8 cellular contexts compared by ENCODE assay signal in the genomic region with DNA sequence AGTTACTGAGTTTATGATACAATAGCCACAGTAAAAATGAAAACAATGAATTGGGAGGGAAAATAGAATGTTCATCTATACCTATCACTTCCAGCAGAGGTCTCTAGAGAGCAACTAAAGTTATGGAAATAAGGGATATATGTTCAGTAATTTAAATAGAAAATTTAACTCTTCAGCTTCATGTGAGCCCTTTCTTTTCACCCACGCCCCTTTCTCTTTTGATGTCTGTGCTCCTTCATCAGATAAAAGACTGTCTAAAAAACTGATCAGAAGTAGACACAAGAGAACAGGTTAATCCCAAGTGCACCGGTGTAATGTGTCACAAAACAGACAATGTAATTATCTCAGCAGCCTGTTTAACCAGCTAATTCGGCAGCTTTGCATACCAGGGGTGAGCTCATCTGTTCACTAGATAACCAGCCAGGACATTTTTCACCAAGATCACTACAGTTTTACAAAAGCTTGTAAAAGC.
DNase-seq lines count a peak whose midpoint lies in the region; ATAC-seq, FAIRE-seq and TF ChIP-seq lines count a peak whose summit lies in the region.

No MANE protein-coding gene starts in this region.

- TF ChIP-seq CTCF in GM12864 (IDR thresholded peaks at IDR 0.05; ENCODE audit: low read depth, low read length, missing control alignments) = peak; percentile 50
- TF ChIP-seq CTCF in ascending aorta (IDR thresholded peaks at IDR 0.05) = peak; percentile 26 to 63 (median 47)
- TF ChIP-seq CTCF in tibial nerve (IDR thresholded peaks at IDR 0.05) = peak; percentile 46 to 56 (median 48)

- H3K36me3 ChIP-seq in ascending aorta (no peaks in the 10 kb centered on the region), tibial nerve (no peaks in the 10 kb centered on the region)

- H3K27ac ChIP-seq in ascending aorta (no peak overlapping the region), tibial nerve (no peak overlapping the region)

- intact Hi-C loops in ascending aorta (cut with DNase I) = loop anchor here (1.0 to 10.0 kb wide), 2 partner anchors 375 to 458 kb away; no protein-coding TSS in a partner anchor

- TF ChIP-seq EP300 in tibial nerve (IDR thresholded peaks at IDR 0.05) = no peak

- H3K4me1 ChIP-seq in ascending aorta (no peaks in the 10 kb centered on the region), tibial nerve (no peaks in the 10 kb centered on the region)

- WGBS in tibial nerve, 2 donors = 13% methylated on average over 3 of the region's 3 CpGs

- H3K9me3 ChIP-seq in ascending aorta (no peaks in the 10 kb centered on the region), tibial nerve (no peaks in the 10 kb centered on the region)

- no peaks in the 10 kb centered on the region for H3K27me3 ChIP-seq in ascending aorta
- no peaks in the 10 kb centered on the region for H3K27me3 ChIP-seq in tibial nerve

- DNase-seq in GM12864 (ENCODE audit: low read depth) (no peak), NCI-H2081 (lab: John Stamatoyannopoulos, UW) (peak; percentile 44 to 56), ascending aorta (ENCODE audit: low spot score in 2 of 2) (no peak), islet precursor cell (peak; percentile 73), tibial nerve (ENCODE audit: low spot score in 2 of 2) (no peak), GDM1 (lab: John Stamatoyannopoulos, UW) (no peak)

- peak; percentile 75 for ATAC-seq in HG02642 (IDR thresholded peaks at IDR 0.05; ENCODE audit: poor library complexity, unreplicated experiment)

- FAIRE-seq in A204.1 (lab: Jason Lieb, UNC) = peak; percentile 92

- H3K4me3 ChIP-seq in GM12864 (ENCODE audit: low read depth, low read length) (no peak overlapping the region), ascending aorta (no peak overlapping the region), tibial nerve (no peak overlapping the region)

- TF ChIP-seq POLR2A in tibial nerve (IDR thresholded peaks at IDR 0.05) = no peak

Comparison
In these comparisons a context has a peak if more than half of its experiments do, and no peak if none do; other contexts are left out.
1. DNase-seq: peak in NCI-H2081 (2 of 2) and islet precursor cell (single experiment); none in GM12864 (single experiment), ascending aorta (0 of 2), tibial nerve (0 of 2) and GDM1 (single experiment).
2. Peak in every context shown above with its lines, with median percentiles within 50 percentile points of each other: CTCF ChIP-seq.